In the genomic region with DNA sequence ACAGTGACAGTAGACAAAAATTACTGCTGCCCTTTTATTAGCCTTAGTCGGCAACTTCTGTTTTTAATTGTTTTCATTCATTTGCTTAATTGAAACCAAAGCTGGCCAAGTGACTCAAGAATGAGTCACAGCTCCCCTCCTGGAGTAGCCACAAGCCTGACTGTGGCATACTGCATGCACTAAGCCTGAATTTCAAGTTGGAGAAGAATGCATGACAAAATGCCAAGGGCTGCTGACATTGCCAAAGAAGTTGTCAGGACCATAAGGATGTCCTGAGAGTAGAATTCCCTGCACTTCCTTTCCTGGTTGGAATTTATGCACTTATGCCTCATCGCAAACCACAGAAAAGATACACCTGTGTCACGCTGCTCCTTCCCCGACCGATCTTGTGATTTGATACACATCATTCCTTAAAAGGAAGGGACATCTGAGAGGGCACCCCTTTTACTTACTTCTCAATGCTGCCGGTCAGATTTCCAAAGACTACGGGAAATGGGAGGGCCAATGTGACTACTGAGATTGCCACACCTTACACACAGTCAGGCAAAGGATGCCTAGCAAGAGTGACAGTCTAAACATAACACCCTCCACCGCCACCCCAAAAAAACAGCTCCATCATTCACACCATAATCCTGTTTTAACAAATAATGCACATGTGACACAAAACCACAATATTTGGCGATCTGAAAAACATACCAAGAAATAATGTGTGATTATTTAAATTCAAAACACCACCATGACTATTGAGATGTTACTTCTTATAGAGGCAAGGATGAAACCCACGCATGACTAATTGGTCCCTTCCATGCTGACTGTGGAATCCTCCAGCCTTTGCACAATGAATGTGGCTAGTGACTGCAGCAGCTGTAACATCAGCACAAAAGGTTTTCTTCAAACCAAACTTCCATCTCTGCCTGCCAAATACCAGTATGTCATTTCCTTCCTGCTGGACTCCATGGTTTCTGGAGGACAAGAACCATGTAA, we compare ENCODE assay signal across 8 cellular contexts. TPM values are rescaled to one million over a fixed set of nuclear protein-coding genes. Genes with fewer than 3 reads are reported as not detected.
DNase-seq lines count a peak whose midpoint lies in the region; ATAC-seq, FAIRE-seq and TF ChIP-seq lines count a peak whose summit lies in the region.

No MANE protein-coding gene starts in this region.

- no peaks in the 10 kb centered on the region for H3K27me3 ChIP-seq in lung (ENCODE audit: control insufficient read depth, insufficient read depth)

- H3K36me3 ChIP-seq in lung (ENCODE audit: control insufficient read depth in 2 of 2, insufficient read depth in 2 of 2, low read length in 2 of 2): no peaks in the 10 kb centered on the region

- FAIRE-seq in urothelium cell line (lab: Jason Lieb, UNC): no peak

- 25 to 40% methylated on average over 10 of the region's 10 CpGs for WGBS in lung, 2 donors

- ATAC-seq in GM18858 (IDR thresholded peaks at IDR 0.05; ENCODE audit: unreplicated experiment): peak; percentile 24
- ATAC-seq in HG03520 (IDR thresholded peaks at IDR 0.05; ENCODE audit: unreplicated experiment): peak; percentile 36
- ATAC-seq in lung (ENCODE audit: insufficient read depth, low FRiP score): peak; percentile 76

- peak overlapping the region; percentile 37 for H3K27ac ChIP-seq in 22Rv1
- peak overlapping the region; percentile 38 to 61 for H3K27ac ChIP-seq in lung (ENCODE audit: low read depth in 1 of 2, low read length in 1 of 2)

- no peaks in the 10 kb centered on the region for H3K27me3 Mint-ChIP-seq in T-helper 1 cell treated with Interleukin-12 subunit alpha and Interleukin-12 subunit beta and Interleukin-4 antibody, amounts not matched to agents 30 μg/mL and 1 μg/mL, for 36 hours (ENCODE audit: low read depth)

- no peaks in the 10 kb centered on the region for H3K9me3 ChIP-seq in lung (ENCODE audit: control insufficient read depth in 2 of 2, insufficient read depth in 1 of 2, low read length in 1 of 2)

- H3K4me3 ChIP-seq in lung: no peak overlapping the region

- DNase-seq in cerebellum (ENCODE audit: low spot score) (peak; percentile 2), lung (ENCODE audit: low spot score) (peak; percentile 45), urothelium cell line (ENCODE audit: low spot score) (peak; percentile 85), inferior parietal cortex (ENCODE audit: extremely low spot score) (no peak)

- peaks cover 2% of the 10 kb centered on the region for H3K36me3 Mint-ChIP-seq in T-helper 1 cell treated with Interleukin-12 subunit alpha and Interleukin-12 subunit beta and Interleukin-4 antibody, amounts not matched to agents 30 μg/mL and 1 μg/mL, for 36 hours (ENCODE audit: low read depth)

- H3K27ac Mint-ChIP-seq in T-helper 1 cell treated with Interleukin-12 subunit alpha and Interleukin-12 subunit beta and Interleukin-4 antibody, amounts not matched to agents 30 μg/mL and 1 μg/mL, for 36 hours: peak overlapping the region; percentile 7

- no peak overlapping the region for H3K4me3 Mint-ChIP-seq in T-helper 1 cell treated with Interleukin-12 subunit alpha and Interleukin-12 subunit beta and Interleukin-4 antibody, amounts not matched to agents 30 μg/mL and 1 μg/mL, for 36 hours

- no peaks in the 10 kb centered on the region for H3K9me3 Mint-ChIP-seq in T-helper 1 cell treated with Interleukin-12 subunit alpha and Interleukin-12 subunit beta and Interleukin-4 antibody, amounts not matched to agents 30 μg/mL and 1 μg/mL, for 36 hours

- H3K4me1 ChIP-seq in lung (ENCODE audit: control insufficient read depth in 2 of 2, insufficient read depth in 2 of 2, low read length in 2 of 2): peaks cover 2 to 3% of the 10 kb centered on the region in 2 donors

- peaks cover 26% of the 10 kb centered on the region for H3K4me1 Mint-ChIP-seq in T-helper 1 cell treated with Interleukin-12 subunit alpha and Interleukin-12 subunit beta and Interleukin-4 antibody, amounts not matched to agents 30 μg/mL and 1 μg/mL, for 36 hours (ENCODE audit: low read depth)

- TF ChIP-seq CTCF in 22Rv1 (IDR thresholded peaks at IDR 0.05) (no peak), lung (IDR thresholded peaks at IDR 0.05; ENCODE audit: control extremely low read depth, extremely low read depth) (no peak)

RNA-seq across cellular contexts. Expression of gene VAV3, which starts 28.2 kb away (rescaled TPM):
- 19.5 TPM for total RNA-seq in cerebellum
- total RNA-seq in lung: 10 to 100 TPM in 1 of 2 donors, 1 to 10 TPM in 1; 7.2 to 14.4 TPM
- polyA plus RNA-seq in lung: 1 to 10 TPM; 1.7 to 8.0 TPM

Comparison
In these comparisons a context has a peak if more than half of its experiments do, and no peak if none do; other contexts are left out.
1. ATAC-seq: peak in every context shown above with its lines; median percentile 76 in lung; 36 in HG03520; 24 in GM18858.